Comparison of ENCODE assay signal across 7 cellular contexts in genomic region chr20:35091808-35092523, GRCh38. TPM values are rescaled to one million over a fixed set of nuclear protein-coding genes. Genes with fewer than 3 reads are reported as not detected.
DNase-seq lines count a peak whose midpoint lies in the region; ATAC-seq, FAIRE-seq and TF ChIP-seq lines count a peak whose summit lies in the region.

No MANE protein-coding gene starts in this region.

- TF ChIP-seq CTCF in MM.1S (IDR thresholded peaks at IDR 0.05; ENCODE audit: low read length) (no peak), body of pancreas (IDR thresholded peaks at IDR 0.05) (no peak), D721Med (IDR thresholded peaks at IDR 0.05; ENCODE audit: insufficient read depth, missing control alignments) (no peak)

- peak; percentile 9 for ATAC-seq in GM21786 (IDR thresholded peaks at IDR 0.05; ENCODE audit: unreplicated experiment)
- no peak for ATAC-seq in body of pancreas

- peak overlapping the region; percentile 91 for H3K4me3 ChIP-seq in GM08714 (ENCODE audit: low read length)
- H3K4me3 ChIP-seq in MM.1S (ENCODE audit: low read length) = peak overlapping the region; percentile 93
- H3K4me3 ChIP-seq in body of pancreas = peak overlapping the region; percentile 70
- peak overlapping the region; percentile 93 to 97 for H3K4me3 ChIP-seq in stomach smooth muscle (ENCODE audit: low read length in 2 of 2)

- no peaks in the 10 kb centered on the region for H3K36me3 ChIP-seq in MM.1S (replicated peaks; ENCODE audit: insufficient read depth, low read length)
- no peaks in the 10 kb centered on the region for H3K36me3 ChIP-seq in body of pancreas (replicated peaks in 1 of 2; ENCODE audit: insufficient read depth in 1 of 2, low read depth in 2 of 2)
- H3K36me3 ChIP-seq in stomach smooth muscle (ENCODE audit: control insufficient read depth in 2 of 2, insufficient read depth in 2 of 2, low read length in 2 of 2) = no peaks in the 10 kb centered on the region

- peaks cover 54% of the 10 kb centered on the region for H3K79me2 ChIP-seq in MM.1S (ENCODE audit: low read length)

- H3K9me3 ChIP-seq in MM.1S (replicated peaks; ENCODE audit: insufficient read depth, low read length) (no peaks in the 10 kb centered on the region), body of pancreas (no peaks in the 10 kb centered on the region), stomach smooth muscle (ENCODE audit: control insufficient read depth in 2 of 2, low read length in 2 of 2) (no peaks in the 10 kb centered on the region)

- DNase-seq in MM.1S = peak; percentile 13
- DNase-seq in body of pancreas = peak in 2 of 4 donors; percentile 12 to 31
- peak; percentile 18 for DNase-seq in kidney tubule cell (ENCODE audit: low spot score)
- no peak for DNase-seq in D721Med (ENCODE audit: insufficient read length, low spot score)

- no peaks in the 10 kb centered on the region for H3K9me2 ChIP-seq in MM.1S (replicated peaks; ENCODE audit: insufficient read depth, low read length)

- WGBS in body of pancreas, 2 donors = 0 to 1% methylated on average over 16 to 28 of the region's 28 CpGs

- H3K9ac ChIP-seq in MM.1S (ENCODE audit: low read length) = peak overlapping the region; percentile 87
- H3K9ac ChIP-seq in stomach smooth muscle (ENCODE audit: low read length in 2 of 2) = peak overlapping the region; percentile 95 to 97

- H3K27me3 ChIP-seq in MM.1S (replicated peaks; ENCODE audit: insufficient read depth, low read length) (no peaks in the 10 kb centered on the region), body of pancreas (no peaks in the 10 kb centered on the region), stomach smooth muscle (ENCODE audit: control insufficient read depth in 1 of 2, insufficient read depth in 2 of 2, low read length in 2 of 2) (no peaks in the 10 kb centered on the region)

- peak overlapping the region; percentile 72 for H3K4me2 ChIP-seq in MM.1S (ENCODE audit: low read depth, low read length)

- peak overlapping the region; percentile 70 for H2AFZ ChIP-seq in MM.1S (ENCODE audit: low read length)

- no peaks in the 10 kb centered on the region; the same call in 1 of the 2 replicates for H4K20me1 ChIP-seq in MM.1S (ENCODE audit: insufficient read depth, low read length)

- intact Hi-C loops in body of pancreas (cut with DNase I) = no loop called here

- H3K4me1 ChIP-seq in MM.1S (ENCODE audit: low read length) (peaks cover 12% of the 10 kb centered on the region), body of pancreas (peaks cover 39% of the 10 kb centered on the region), stomach smooth muscle (ENCODE audit: control insufficient read depth, insufficient read depth, low read length) (peaks cover 17% of the 10 kb centered on the region)

- TF ChIP-seq POLR2A in body of pancreas (IDR thresholded peaks at IDR 0.05) = no peak

- H3K27ac ChIP-seq in MM.1S (ENCODE audit: low read length) (peak overlapping the region; percentile 44; the same call in 1 of the 2 replicates), body of pancreas (peak overlapping the region; percentile 79 to 93 (median 90)), stomach smooth muscle (ENCODE audit: low read length) (peak overlapping the region; percentile 69)

- no peaks in the 10 kb centered on the region for H3F3A ChIP-seq in MM.1S (ENCODE audit: insufficient read depth, low read length)

- FAIRE-seq in D721Med (lab: Jason Lieb, UNC) = no peak

RNA-seq across cellular contexts. Expression of gene TRPC4AP, which starts 0.6 kb away (rescaled TPM):
- 10 to 100 TPM; 44.1 to 57.4 TPM for total RNA-seq in body of pancreas

RNA-seq across cellular contexts. Expression of gene EDEM2, which starts 55.2 kb away (rescaled TPM):
- 10 to 100 TPM; 18.1 to 24.6 TPM for total RNA-seq in body of pancreas
